ENCODE assay signal across 27 cellular contexts in the genomic region with DNA sequence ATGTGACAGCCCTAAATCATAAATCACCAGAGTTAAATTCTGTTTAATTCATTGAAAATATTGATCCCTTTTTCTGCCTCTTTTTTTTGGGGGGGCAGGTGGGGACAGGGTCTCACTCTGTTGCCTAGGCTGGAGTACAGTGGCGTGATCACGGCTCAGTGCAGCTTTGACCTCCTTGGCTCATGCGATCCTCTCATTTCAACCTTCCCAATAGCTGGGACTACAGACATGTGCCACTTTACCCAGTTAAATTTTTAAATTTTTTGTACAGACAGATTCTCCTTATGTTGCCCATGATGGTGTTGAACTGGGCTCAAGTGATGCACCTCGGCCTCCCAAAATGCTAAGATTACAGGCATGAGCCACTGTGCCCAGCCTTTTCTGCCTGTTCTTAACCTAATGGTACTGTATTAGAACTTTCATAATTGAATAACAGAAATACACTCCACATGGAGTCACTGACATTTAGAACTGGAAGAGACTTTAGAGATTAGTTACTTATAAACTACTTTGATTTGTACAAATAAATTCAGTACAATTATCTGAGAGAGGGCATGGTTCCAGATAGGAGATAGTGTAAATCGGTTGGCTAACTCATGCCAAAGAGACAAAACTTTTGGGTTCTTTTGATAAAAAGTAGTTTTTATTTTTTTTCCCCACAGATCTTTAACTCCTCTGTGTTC.
"Had no signal": no experiment of that assay in that cellular context is flagged by ENCODE, and none has a peak within 500 bp of the region (broad histone marks: within the 10 kb centered on the region; RNA-seq: fewer than 3 reads in every experiment).

No MANE protein-coding gene starts in this region.

- FAIRE-seq: endothelial cell of umbilical vein, keratinocyte had no signal

- H3K36me3 ChIP-seq: esophagus squamous epithelium, left ventricle myocardium inferior, lower lobe of right lung, prostate gland, spleen, suprapubic skin, transverse colon, upper lobe of right lung, uterus had no signal

- H3K4me1 ChIP-seq: esophagus squamous epithelium, left ventricle myocardium inferior, lower lobe of right lung, prostate gland, spleen, suprapubic skin, transverse colon, upper lobe of right lung, uterus had no signal

- H3K4me3 ChIP-seq: coronary artery, esophagus squamous epithelium, left ventricle myocardium inferior, lower lobe of right lung, mucosa of descending colon, prostate gland, skin epidermis, spleen, suprapubic skin, transverse colon, upper lobe of right lung, uterus had no signal

- H3K9me3 Mint-ChIP-seq: memory B cell; mesothelial cell of epicardium; naive B cell; stimulated activated memory B cell treated with anti-CD40 and anti-IgM and Interleukin-4, amounts not matched to agents 10 μg/mL and 1 μg/mL and 100 μg/mL, for 72 hours had no signal

- DNase-seq: dermis blood vessel endothelial cell; effector memory CD4-positive, alpha-beta T cell; esophagus squamous epithelium; foreskin melanocyte; left cardiac atrium; left ventricle myocardium inferior; lower lobe of right lung; mucosa of descending colon; naive B cell; nephron progenitor cell; nucleus accumbens; right cardiac atrium; spleen; stimulated activated CD4-positive, alpha-beta T cell treated with anti-CD3 and anti-CD28 coated beads, Interleukin-4, amount 100 ng/mL, for 4 hours; stimulated activated naive CD8-positive, alpha-beta T cell treated with anti-CD3 and anti-CD28 coated beads, Interleukin-15, Interleukin-2, amounts not matched to agents 100 U/mL and 50 U/mL, for 24 hours; transverse colon; upper lobe of right lung; uterus had no signal

- H3K9me3 ChIP-seq: esophagus squamous epithelium, lower lobe of right lung, mucosa of descending colon, prostate gland, spleen, suprapubic skin, transverse colon, upper lobe of right lung, uterus had no signal

- H3K4me3 Mint-ChIP-seq: memory B cell; mesothelial cell of epicardium; naive B cell; nephron progenitor cell; stimulated activated memory B cell treated with anti-CD40 and anti-IgM and Interleukin-4, amounts not matched to agents 10 μg/mL and 1 μg/mL and 100 μg/mL, for 72 hours had no signal

- H3K27me3 ChIP-seq: uterus had no signal

- ATAC-seq: left cardiac atrium; lower lobe of right lung; mucosa of descending colon; right cardiac atrium; stimulated activated memory B cell treated with anti-CD40 and anti-IgM and Interleukin-4, amounts not matched to agents 10 μg/mL and 1 μg/mL and 100 μg/mL, for 72 hours; stimulated activated naive CD8-positive, alpha-beta T cell treated with anti-CD3 and anti-CD28 coated beads, Interleukin-15, Interleukin-2, amounts not matched to agents 100 U/mL and 50 U/mL, for 24 hours; upper lobe of right lung had no signal

- H3K27ac ChIP-seq: coronary artery, esophagus squamous epithelium, left ventricle myocardium inferior, lower lobe of right lung, prostate gland, skin epidermis, spleen, suprapubic skin, transverse colon, upper lobe of right lung, uterus had no signal

- H3K36me3 Mint-ChIP-seq: memory B cell; mesothelial cell of epicardium; naive B cell; stimulated activated memory B cell treated with anti-CD40 and anti-IgM and Interleukin-4, amounts not matched to agents 10 μg/mL and 1 μg/mL and 100 μg/mL, for 72 hours had no signal

- H3K4me1 Mint-ChIP-seq: memory B cell; mesothelial cell of epicardium; naive B cell; nephron progenitor cell; stimulated activated memory B cell treated with anti-CD40 and anti-IgM and Interleukin-4, amounts not matched to agents 10 μg/mL and 1 μg/mL and 100 μg/mL, for 72 hours had no signal

- H3K27ac Mint-ChIP-seq: memory B cell; mesothelial cell of epicardium; nephron progenitor cell; stimulated activated memory B cell treated with anti-CD40 and anti-IgM and Interleukin-4, amounts not matched to agents 10 μg/mL and 1 μg/mL and 100 μg/mL, for 72 hours had no signal
